In the genomic region with DNA sequence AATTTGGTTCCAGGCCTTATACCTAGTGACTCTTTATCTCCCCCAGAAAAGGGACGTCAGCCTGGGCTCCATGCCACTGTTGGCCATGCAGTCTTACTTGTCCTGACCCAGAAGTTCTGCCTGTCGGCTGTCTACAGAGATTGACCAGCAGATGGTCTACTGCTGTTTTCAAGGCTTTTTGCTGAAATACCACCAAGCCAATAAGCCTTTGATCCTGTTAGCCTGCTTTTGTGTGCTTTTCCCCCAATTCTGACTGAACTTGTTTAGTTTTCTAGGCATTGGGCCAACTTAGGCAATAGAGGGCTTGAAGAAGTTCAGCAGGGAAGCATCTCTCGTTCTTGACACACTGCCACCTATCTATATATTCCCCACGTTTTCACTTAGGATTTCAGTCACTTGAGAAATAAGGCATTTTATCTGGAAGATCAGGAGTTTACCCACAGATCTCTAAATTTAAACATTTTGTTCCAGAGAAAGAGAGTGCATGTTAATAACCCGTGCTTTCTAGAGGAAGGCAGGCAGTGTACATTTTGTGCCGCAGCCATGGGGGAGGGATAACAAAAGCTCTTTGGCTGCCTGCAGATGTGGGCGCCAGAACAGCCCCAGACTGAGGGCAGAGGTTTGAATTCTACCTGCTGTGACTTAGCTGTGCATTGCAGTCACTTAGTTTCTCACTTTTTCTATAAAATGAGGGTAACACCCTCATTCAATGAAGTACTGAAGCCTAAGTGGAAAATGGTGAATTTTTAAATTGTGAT, we compare ENCODE assay signal across 1 cellular context.
A peak's percentile ranks its signal among the peaks of the same experiment; 100 is the strongest.
TF ChIP-seq lines count a peak whose summit lies in the region.

No MANE protein-coding gene starts in this region.

TF ChIP-seq in IMR-90, 13 proteins besides CTCF, POLR2A, EP300 and RAD21:
- no peak for TF ChIP-seq MAZ (IDR thresholded peaks at IDR 0.05; ENCODE audit: borderline replicate concordance, low read depth, low read length)
- TF ChIP-seq CEBPB (IDR thresholded peaks at IDR 0.05; ENCODE audit: low read depth, low read length): peak; percentile 44; the same call in 1 of the 2 replicates
TF ChIP-seq in IMR-90: peak in this region for 1.
